Comparison of ENCODE assay signal across 21 cellular contexts in the genomic region with DNA sequence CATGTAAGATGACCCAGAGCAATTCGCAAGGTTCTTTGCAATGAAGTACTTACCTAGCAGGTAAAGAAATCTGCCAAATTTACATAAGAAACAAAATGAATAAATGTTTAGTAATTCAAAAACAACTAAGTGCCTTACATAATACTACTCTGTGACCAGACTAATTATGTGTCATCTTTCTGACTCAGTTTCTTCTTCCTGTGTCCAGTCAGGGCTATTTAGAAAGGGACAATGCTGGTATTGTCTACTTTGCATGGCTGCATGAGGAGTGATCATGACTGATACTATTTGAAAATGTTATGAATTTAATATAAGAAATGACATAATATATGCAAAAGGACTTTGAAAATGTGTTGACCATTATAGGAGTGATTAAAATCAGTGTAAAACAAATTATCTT.
DNase-seq lines count a peak whose midpoint lies in the region; ATAC-seq, FAIRE-seq and TF ChIP-seq lines count a peak whose summit lies in the region.
"Had no signal": no experiment of that assay in that cellular context is flagged by ENCODE, and none has a peak within 500 bp of the region (broad histone marks: within the 10 kb centered on the region; RNA-seq: fewer than 3 reads in every experiment).

No MANE protein-coding gene starts in this region.

- H3K4me1 ChIP-seq in mammary epithelial cell (ENCODE audit: insufficient read depth, low read length) = no peaks in the 10 kb centered on the region
- no peaks in the 10 kb centered on the region for H3K4me1 ChIP-seq in breast epithelium
- no peaks in the 10 kb centered on the region for H3K4me1 ChIP-seq in small intestine (ENCODE audit: control insufficient read depth in 2 of 2, insufficient read depth in 1 of 2, low read depth in 1 of 2, low read length in 1 of 2)
- H3K4me1 ChIP-seq: A549 had no signal

- WGBS in mammary epithelial cell (ENCODE audit: low coverage, missing lambda C conversion rate) = 95% methylated on average over 1 of the region's 1 CpG
- 89 to 93% (median 92%) methylated on average over 1 of the region's 1 CpG for WGBS in small intestine, 3 donors

- H3K36me3 ChIP-seq in mammary epithelial cell (ENCODE audit: insufficient read depth, low read length) = no peaks in the 10 kb centered on the region
- no peaks in the 10 kb centered on the region for H3K36me3 ChIP-seq in breast epithelium
- H3K36me3 ChIP-seq in small intestine (ENCODE audit: control insufficient read depth in 2 of 2, insufficient read depth in 2 of 2, low read length in 2 of 2) = no peaks in the 10 kb centered on the region

- no peak overlapping the region for H2AFZ ChIP-seq in mammary epithelial cell (ENCODE audit: low read depth, low read length)
- H2AFZ ChIP-seq: GM23338 had no signal

- TF ChIP-seq CTCF in mammary epithelial cell (conservative IDR thresholded peaks at IDR 0.05 in 1 of 2, IDR thresholded peaks at IDR 0.05 in 1 of 2; ENCODE audit: extremely low read depth in 1 of 2, insufficient read depth in 1 of 2, low read depth in 1 of 2, low read length in 2 of 2) (no peak), breast epithelium (IDR thresholded peaks at IDR 0.05) (no peak)

- no peak overlapping the region for H3K9ac ChIP-seq in mammary epithelial cell (ENCODE audit: insufficient read depth, low read length)

- in situ Hi-C loops in mammary epithelial cell (cut with MboI; ENCODE audit: low sequenced_read_pairs in 2 of 2) = no loop called here

- dilution Hi-C loops in mammary epithelial cell (cut with HindIII; ENCODE audit: low sequenced_read_pairs) = no loop called here

- FAIRE-seq in small intestine (lab: Jason Lieb, UNC) = no peak
- FAIRE-seq: A549, GM12878, H54, HepG2, HTR-8/SVneo had no signal

- H3K79me2 ChIP-seq in mammary epithelial cell (ENCODE audit: insufficient read depth, low read length) = no peaks in the 10 kb centered on the region

- intact Hi-C loops in mammary epithelial cell (cut with micrococcal nuclease) = no loop called here
- intact Hi-C loops in breast epithelium (cut with DNase I; ENCODE audit: low total_unique reads) = no loop called here

- H3K9me3 ChIP-seq in mammary epithelial cell (replicated peaks; ENCODE audit: insufficient read depth, low read length) (no peaks in the 10 kb centered on the region), breast epithelium (peaks cover 9 to 19% of the 10 kb centered on the region in 2 donors), small intestine (ENCODE audit: control insufficient read depth, low read depth) (peaks cover 1% of the 10 kb centered on the region)
- H3K9me3 ChIP-seq: A549 had no signal

- CTCF ChIA-PET in mammary epithelial cell (lab: Charles Lee; ENCODE audit: low non-redundant PET) = no interaction called here

- ATAC-seq in activated CD4-positive, CD25-positive, alpha-beta regulatory T cell treated with anti-CD3 and anti-CD28 coated beads, Interleukin-2, amount 50 U/mL, for 24 hours = no peak
- ATAC-seq: A549, GM12878, GM23338, HepG2 had no signal

- DNase-seq in mammary epithelial cell (peak; percentile 85), breast epithelium (ENCODE audit: low spot score in 2 of 2) (no peak), RPMI7951 (ENCODE audit: low read depth) (peak; percentile 6), epithelial cell of prostate (ENCODE audit: low read depth, low spot score) (peak; percentile 12), HUDEP-2 (lab: John Stamatoyannopoulos, UW; ENCODE audit: unreplicated experiment in 76 of 76) (no peak), small intestine (no peak)
- DNase-seq: AML-193; CD4-positive, alpha-beta T cell; DMS79 treated with DMSO at 0.1 percent for 48 hours; HCEC 1CT; KBM-7 had no signal

- TF ChIP-seq POLR2A in breast epithelium (IDR thresholded peaks at IDR 0.05) = no peak

- H3K4me3 ChIP-seq in mammary epithelial cell (replicated peaks in 1 of 3; ENCODE audit: insufficient read depth in 1 of 3, low read depth in 2 of 3, low read length in 3 of 3) = no peak overlapping the region
- H3K4me3 ChIP-seq in breast epithelium = no peak overlapping the region
- H3K4me3 ChIP-seq in small intestine (ENCODE audit: low read depth in 1 of 2, low read length in 2 of 2) = no peak overlapping the region
- H3K4me3 ChIP-seq: A549, GM12878, GM23338 had no signal

- H3K27ac ChIP-seq in mammary epithelial cell (ENCODE audit: insufficient read depth, low read depth, low read length) = no peak overlapping the region
- H3K27ac ChIP-seq in breast epithelium = no peak overlapping the region
- H3K27ac ChIP-seq in epithelial cell of prostate = no peak overlapping the region
- H3K27ac ChIP-seq in small intestine (ENCODE audit: low read depth in 1 of 2, low read length in 1 of 2) = no peak overlapping the region
- H3K27ac ChIP-seq: 22Rv1, A549, C4-2B, HL-60 had no signal

- H3K27me3 ChIP-seq in mammary epithelial cell (ENCODE audit: insufficient read depth, low read length) = no peaks in the 10 kb centered on the region
- H3K27me3 ChIP-seq in breast epithelium = no peaks in the 10 kb centered on the region
- H3K27me3 ChIP-seq in small intestine (ENCODE audit: control insufficient read depth in 2 of 2, insufficient read depth in 2 of 2, low read length in 2 of 2) = no peaks in the 10 kb centered on the region

- no TSS peak for BruUV-seq in mammary epithelial cell (replicated peaks; lab: Mats Ljungman, UMichigan)

- no peak overlapping the region for H3K4me2 ChIP-seq in mammary epithelial cell (ENCODE audit: insufficient read depth, low read depth, low read length)
- H3K4me2 ChIP-seq: A549, GM23338 had no signal

- no peaks in the 10 kb centered on the region for H4K20me1 ChIP-seq in mammary epithelial cell (ENCODE audit: insufficient read depth, low read length)

Comparison
In these comparisons a context has a peak if more than half of its experiments do, and no peak if none do; other contexts are left out.
1. DNase-seq: peak in mammary epithelial cell (single experiment), RPMI7951 (single experiment) and epithelial cell of prostate (single experiment); none in breast epithelium (0 of 2), HUDEP-2 (0 of 76) and small intestine (single experiment).